ENCODE assay signal across 39 cellular contexts in genomic region chr9:78272307-78272706, GRCh38.
"Had no signal": no experiment of that assay in that cellular context is flagged by ENCODE, and none has a peak within 500 bp of the region (broad histone marks: within the 10 kb centered on the region; RNA-seq: fewer than 3 reads in every experiment).

No MANE protein-coding gene starts in this region.

- H3K4me1 Mint-ChIP-seq: activated naive CD4-positive, alpha-beta T cell treated with anti-CD3 and anti-CD28 coated beads, Interleukin-2, amount 10 ng/mL, durations not matched to agents 7 days and 5 days; activated naive CD4-positive, alpha-beta T cell treated with anti-CD3 and anti-CD28 coated beads, Interleukin-2, amount 50 U/mL, for 24 hours; activated naive CD8-positive, alpha-beta T cell treated with anti-CD3 and anti-CD28 coated beads, Interleukin-2, amount 10 ng/mL, durations not matched to agents 7 days and 5 days; activated naive CD8-positive, alpha-beta T cell treated with anti-CD3 and anti-CD28 coated beads, Interleukin-2, amount 50 U/mL, for 24 hours; activated T-helper 17 cell treated with anti-CD3 and anti-CD28 coated beads, Interleukin-2, amount 50 U/mL, for 72 hours; central memory CD8-positive, alpha-beta T cell had no signal

- H3K27me3 ChIP-seq: adrenal gland, ascending aorta, body of pancreas, brain microvascular endothelial cell, breast epithelium, cardiac muscle cell had no signal

- H3K27ac ChIP-seq: adrenal gland, ascending aorta, body of pancreas, brain microvascular endothelial cell, breast epithelium, cardiac muscle cell had no signal

- H3K9me3 ChIP-seq: adrenal gland, ascending aorta, body of pancreas, breast epithelium had no signal

- H3K4me3 ChIP-seq: adrenal gland, ascending aorta, body of pancreas, breast epithelium, cardiac muscle cell had no signal

- H3K27me3 Mint-ChIP-seq: activated naive CD4-positive, alpha-beta T cell treated with anti-CD3 and anti-CD28 coated beads, Interleukin-2, amount 10 ng/mL, durations not matched to agents 7 days and 5 days; activated naive CD4-positive, alpha-beta T cell treated with anti-CD3 and anti-CD28 coated beads, Interleukin-2, amount 50 U/mL, for 24 hours; activated naive CD8-positive, alpha-beta T cell; activated naive CD8-positive, alpha-beta T cell treated with anti-CD3 and anti-CD28 coated beads for 36 hours; activated naive CD8-positive, alpha-beta T cell treated with anti-CD3 and anti-CD28 coated beads, Interleukin-2, amount 10 ng/mL, durations not matched to agents 7 days and 5 days; activated naive CD8-positive, alpha-beta T cell treated with anti-CD3 and anti-CD28 coated beads, Interleukin-2, amount 50 U/mL, for 24 hours; activated T-cell treated with anti-CD3 and anti-CD28 coated beads, Interleukin-2, amount 50 U/mL, for 24 hours; activated T-helper 17 cell treated with anti-CD3 and anti-CD28 coated beads, Interleukin-2, amount 50 U/mL, for 72 hours; brain; central memory CD8-positive, alpha-beta T cell had no signal

- FAIRE-seq: astrocyte, bronchial epithelial cell had no signal

- H3K36me3 ChIP-seq: adrenal gland, brain microvascular endothelial cell, breast epithelium had no signal

- H3K4me3 Mint-ChIP-seq: activated naive CD4-positive, alpha-beta T cell treated with anti-CD3 and anti-CD28 coated beads for 36 hours; activated naive CD4-positive, alpha-beta T cell treated with anti-CD3 and anti-CD28 coated beads, Interleukin-2, amount 10 ng/mL, durations not matched to agents 7 days and 5 days; activated naive CD4-positive, alpha-beta T cell treated with anti-CD3 and anti-CD28 coated beads, Interleukin-2, amount 50 U/mL, for 24 hours; activated naive CD8-positive, alpha-beta T cell; activated naive CD8-positive, alpha-beta T cell treated with anti-CD3 and anti-CD28 coated beads for 36 hours; activated naive CD8-positive, alpha-beta T cell treated with anti-CD3 and anti-CD28 coated beads, Interleukin-2, amount 10 ng/mL, durations not matched to agents 7 days and 5 days; activated naive CD8-positive, alpha-beta T cell treated with anti-CD3 and anti-CD28 coated beads, Interleukin-2, amount 50 U/mL, for 24 hours; activated T-cell treated with anti-CD3 and anti-CD28 coated beads, Interleukin-2, amount 50 U/mL, for 24 hours; activated T-cell treated with anti-CD3 and anti-CD28 coated beads, Interleukin-2, amount 50 U/mL, for 4 hours; activated T-cell treated with anti-CD3 and anti-CD28 coated beads, Interleukin-2, amount 50 U/mL, for 72 hours; activated T-helper 17 cell treated with anti-CD3 and anti-CD28 coated beads, Interleukin-2, amount 50 U/mL, for 72 hours; brain; central memory CD8-positive, alpha-beta T cell had no signal

- ATAC-seq: activated naive CD4-positive, alpha-beta T cell treated with anti-CD3 and anti-CD28 coated beads, Interleukin-2, amount 50 U/mL, for 72 hours; activated naive CD8-positive, alpha-beta T cell treated with anti-CD3 and anti-CD28 coated beads, Interleukin-2, amount 50 U/mL, for 24 hours; activated T-cell treated with anti-CD3 and anti-CD28 coated beads, Interleukin-2, amount 50 U/mL, for 4 hours; activated T-cell treated with anti-CD3 and anti-CD28 coated beads, Interleukin-2, amount 50 U/mL, for 72 hours; activated T-helper 17 cell treated with anti-CD3 and anti-CD28 coated beads, Interleukin-2, amount 50 U/mL, for 72 hours; body of pancreas had no signal

- H3K4me1 ChIP-seq: ascending aorta, breast epithelium had no signal

- DNase-seq: activated effector memory CD4-positive, alpha-beta T cell treated with anti-CD3 and anti-CD28 coated beads, Interleukin-2, amount 50 U/mL, for 16 hours; activated effector memory CD4-positive, alpha-beta T cell treated with Interleukin-2 at 50 U/mL for 16 hours; activated gamma-delta T cell; activated gamma-delta T cell treated with Interleukin-2 at 50 U/mL for 16 hours; activated naive CD4-positive, alpha-beta T cell; activated naive CD4-positive, alpha-beta T cell treated with anti-CD3 and anti-CD28 coated beads for 36 hours; activated naive CD4-positive, alpha-beta T cell treated with anti-CD3 and anti-CD28 coated beads, Interleukin-2, amount 10 ng/mL, durations not matched to agents 7 days and 5 days; activated naive CD4-positive, alpha-beta T cell treated with anti-CD3 and anti-CD28 coated beads, Interleukin-2, amount 50 U/mL, for 16 hours; activated naive CD4-positive, alpha-beta T cell treated with Interleukin-2 at 50 U/mL for 16 hours; activated naive CD8-positive, alpha-beta T cell treated with anti-CD3 and anti-CD28 coated beads for 36 hours; activated naive CD8-positive, alpha-beta T cell treated with anti-CD3 and anti-CD28 coated beads, Interleukin-2, amount 10 ng/mL, durations not matched to agents 7 days and 5 days; activated naive CD8-positive, alpha-beta T cell treated with anti-CD3 and anti-CD28 coated beads, Interleukin-2, amount 50 U/mL, for 24 hours; activated T-cell treated with anti-CD3 and anti-CD28 coated beads for 4 hours; activated T-cell treated with anti-CD3 and anti-CD28 coated beads, Interleukin-2, amount 50 U/mL, for 1 hour; activated T-cell treated with anti-CD3 and anti-CD28 coated beads, Interleukin-2, amount 50 U/mL, for 24 hours; activated T-cell treated with anti-CD3 and anti-CD28 coated beads, Interleukin-2, amount 50 U/mL, for 4 hours; activated T-cell treated with anti-CD3 and anti-CD28 coated beads, Interleukin-2, amount 50 U/mL, for 48 hours; activated T-cell treated with anti-CD3 and anti-CD28 coated beads, Interleukin-2, amount 50 U/mL, for 72 hours; adrenal gland; amniotic stem cell; amygdala; anterior cingulate cortex; body of pancreas; brain microvascular endothelial cell; caudate nucleus; central memory CD4-positive, alpha-beta T cell; cerebellar nuclear complex had no signal

- H3K9me3 Mint-ChIP-seq: activated naive CD4-positive, alpha-beta T cell treated with anti-CD3 and anti-CD28 coated beads for 36 hours; activated naive CD4-positive, alpha-beta T cell treated with anti-CD3 and anti-CD28 coated beads, Interleukin-2, amount 10 ng/mL, durations not matched to agents 7 days and 5 days; activated naive CD4-positive, alpha-beta T cell treated with anti-CD3 and anti-CD28 coated beads, Interleukin-2, amount 50 U/mL, for 24 hours; activated naive CD4-positive, alpha-beta T cell treated with anti-CD3 and anti-CD28 coated beads, Interleukin-2, amount 50 U/mL, for 72 hours; activated naive CD8-positive, alpha-beta T cell treated with anti-CD3 and anti-CD28 coated beads for 36 hours; activated naive CD8-positive, alpha-beta T cell treated with anti-CD3 and anti-CD28 coated beads, Interleukin-2, amount 10 ng/mL, durations not matched to agents 7 days and 5 days; activated naive CD8-positive, alpha-beta T cell treated with anti-CD3 and anti-CD28 coated beads, Interleukin-2, amount 50 U/mL, for 24 hours; activated T-cell treated with anti-CD3 and anti-CD28 coated beads, Interleukin-2, amount 50 U/mL, for 24 hours; activated T-cell treated with anti-CD3 and anti-CD28 coated beads, Interleukin-2, amount 50 U/mL, for 4 hours; activated T-cell treated with anti-CD3 and anti-CD28 coated beads, Interleukin-2, amount 50 U/mL, for 72 hours; activated T-helper 17 cell treated with anti-CD3 and anti-CD28 coated beads, Interleukin-2, amount 50 U/mL, for 72 hours; activated T-helper 2 cell treated with anti-CD3 and anti-CD28 coated beads, Interferon-gamma antibody, Interleukin-2, Interleukin-4, amounts not matched to agents 10 μg/mL and 5 μg/mL and 100 μg/mL, durations not matched to agents 14 hours and 24 hours and 36 hours; brain; central memory CD8-positive, alpha-beta T cell had no signal

- H3K27ac Mint-ChIP-seq: activated naive CD4-positive, alpha-beta T cell treated with anti-CD3 and anti-CD28 coated beads for 36 hours; activated naive CD4-positive, alpha-beta T cell treated with anti-CD3 and anti-CD28 coated beads, Interleukin-2, amount 10 ng/mL, durations not matched to agents 7 days and 5 days; activated naive CD4-positive, alpha-beta T cell treated with anti-CD3 and anti-CD28 coated beads, Interleukin-2, amount 50 U/mL, for 24 hours; activated naive CD4-positive, alpha-beta T cell treated with anti-CD3 and anti-CD28 coated beads, Interleukin-2, amount 50 U/mL, for 72 hours; activated naive CD8-positive, alpha-beta T cell; activated naive CD8-positive, alpha-beta T cell treated with anti-CD3 and anti-CD28 coated beads for 36 hours; activated naive CD8-positive, alpha-beta T cell treated with anti-CD3 and anti-CD28 coated beads, Interleukin-2, amount 10 ng/mL, durations not matched to agents 7 days and 5 days; activated naive CD8-positive, alpha-beta T cell treated with anti-CD3 and anti-CD28 coated beads, Interleukin-2, amount 50 U/mL, for 24 hours; activated T-cell treated with anti-CD3 and anti-CD28 coated beads, Interleukin-2, amount 50 U/mL, for 24 hours; activated T-cell treated with anti-CD3 and anti-CD28 coated beads, Interleukin-2, amount 50 U/mL, for 72 hours; activated T-helper 17 cell treated with anti-CD3 and anti-CD28 coated beads, Interleukin-2, amount 50 U/mL, for 72 hours; activated T-helper 2 cell treated with anti-CD3 and anti-CD28 coated beads, Interferon-gamma antibody, Interleukin-2, Interleukin-4, amounts not matched to agents 10 μg/mL and 5 μg/mL and 100 μg/mL, durations not matched to agents 14 hours and 24 hours and 36 hours; brain had no signal
